Comparison of ENCODE assay signal across 1 cellular context in the genomic region with DNA sequence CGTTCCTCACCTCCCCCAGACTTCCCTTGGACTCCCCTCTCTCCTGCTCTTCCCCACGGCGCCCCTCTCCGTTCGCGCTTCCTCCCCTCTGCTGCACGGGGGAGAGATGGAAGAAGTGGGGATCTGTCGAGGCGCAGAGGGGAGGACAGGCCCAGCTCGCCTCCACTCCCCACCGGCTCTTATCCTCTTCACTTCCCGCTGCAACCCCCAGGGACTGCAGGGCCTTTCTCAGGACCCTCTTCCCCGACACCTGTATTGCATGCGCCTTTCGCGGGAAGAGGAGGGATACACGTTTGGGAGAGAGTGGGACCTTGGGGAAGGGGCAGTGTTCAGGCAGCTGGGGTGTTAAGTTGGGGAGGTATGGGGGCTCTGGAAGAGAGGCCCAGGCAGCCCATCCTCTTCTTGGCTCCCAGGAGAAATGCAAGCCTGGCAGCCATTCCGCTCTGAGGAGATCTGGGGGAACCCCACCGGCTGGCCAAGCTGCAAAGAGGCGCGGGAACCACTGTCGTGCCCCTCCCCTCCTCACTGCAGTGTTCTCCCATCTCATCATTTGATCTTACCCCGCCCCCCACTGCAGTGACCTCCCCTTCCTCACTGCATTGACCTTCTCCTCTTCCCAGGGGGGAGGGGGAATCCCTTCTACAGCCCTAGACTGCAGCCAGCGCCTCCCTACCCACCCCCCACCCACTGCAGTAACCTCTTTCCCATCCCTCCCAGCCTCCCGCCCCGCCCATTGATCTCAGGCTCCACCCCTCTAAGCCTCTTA.
TF ChIP-seq lines count a peak whose summit lies in the region.

No MANE protein-coding gene starts in this region.

TF ChIP-seq in GM23338, 12 proteins besides CTCF, POLR2A, EP300 and RAD21 (continued from another document):
- TF ChIP-seq, protein P1, sequence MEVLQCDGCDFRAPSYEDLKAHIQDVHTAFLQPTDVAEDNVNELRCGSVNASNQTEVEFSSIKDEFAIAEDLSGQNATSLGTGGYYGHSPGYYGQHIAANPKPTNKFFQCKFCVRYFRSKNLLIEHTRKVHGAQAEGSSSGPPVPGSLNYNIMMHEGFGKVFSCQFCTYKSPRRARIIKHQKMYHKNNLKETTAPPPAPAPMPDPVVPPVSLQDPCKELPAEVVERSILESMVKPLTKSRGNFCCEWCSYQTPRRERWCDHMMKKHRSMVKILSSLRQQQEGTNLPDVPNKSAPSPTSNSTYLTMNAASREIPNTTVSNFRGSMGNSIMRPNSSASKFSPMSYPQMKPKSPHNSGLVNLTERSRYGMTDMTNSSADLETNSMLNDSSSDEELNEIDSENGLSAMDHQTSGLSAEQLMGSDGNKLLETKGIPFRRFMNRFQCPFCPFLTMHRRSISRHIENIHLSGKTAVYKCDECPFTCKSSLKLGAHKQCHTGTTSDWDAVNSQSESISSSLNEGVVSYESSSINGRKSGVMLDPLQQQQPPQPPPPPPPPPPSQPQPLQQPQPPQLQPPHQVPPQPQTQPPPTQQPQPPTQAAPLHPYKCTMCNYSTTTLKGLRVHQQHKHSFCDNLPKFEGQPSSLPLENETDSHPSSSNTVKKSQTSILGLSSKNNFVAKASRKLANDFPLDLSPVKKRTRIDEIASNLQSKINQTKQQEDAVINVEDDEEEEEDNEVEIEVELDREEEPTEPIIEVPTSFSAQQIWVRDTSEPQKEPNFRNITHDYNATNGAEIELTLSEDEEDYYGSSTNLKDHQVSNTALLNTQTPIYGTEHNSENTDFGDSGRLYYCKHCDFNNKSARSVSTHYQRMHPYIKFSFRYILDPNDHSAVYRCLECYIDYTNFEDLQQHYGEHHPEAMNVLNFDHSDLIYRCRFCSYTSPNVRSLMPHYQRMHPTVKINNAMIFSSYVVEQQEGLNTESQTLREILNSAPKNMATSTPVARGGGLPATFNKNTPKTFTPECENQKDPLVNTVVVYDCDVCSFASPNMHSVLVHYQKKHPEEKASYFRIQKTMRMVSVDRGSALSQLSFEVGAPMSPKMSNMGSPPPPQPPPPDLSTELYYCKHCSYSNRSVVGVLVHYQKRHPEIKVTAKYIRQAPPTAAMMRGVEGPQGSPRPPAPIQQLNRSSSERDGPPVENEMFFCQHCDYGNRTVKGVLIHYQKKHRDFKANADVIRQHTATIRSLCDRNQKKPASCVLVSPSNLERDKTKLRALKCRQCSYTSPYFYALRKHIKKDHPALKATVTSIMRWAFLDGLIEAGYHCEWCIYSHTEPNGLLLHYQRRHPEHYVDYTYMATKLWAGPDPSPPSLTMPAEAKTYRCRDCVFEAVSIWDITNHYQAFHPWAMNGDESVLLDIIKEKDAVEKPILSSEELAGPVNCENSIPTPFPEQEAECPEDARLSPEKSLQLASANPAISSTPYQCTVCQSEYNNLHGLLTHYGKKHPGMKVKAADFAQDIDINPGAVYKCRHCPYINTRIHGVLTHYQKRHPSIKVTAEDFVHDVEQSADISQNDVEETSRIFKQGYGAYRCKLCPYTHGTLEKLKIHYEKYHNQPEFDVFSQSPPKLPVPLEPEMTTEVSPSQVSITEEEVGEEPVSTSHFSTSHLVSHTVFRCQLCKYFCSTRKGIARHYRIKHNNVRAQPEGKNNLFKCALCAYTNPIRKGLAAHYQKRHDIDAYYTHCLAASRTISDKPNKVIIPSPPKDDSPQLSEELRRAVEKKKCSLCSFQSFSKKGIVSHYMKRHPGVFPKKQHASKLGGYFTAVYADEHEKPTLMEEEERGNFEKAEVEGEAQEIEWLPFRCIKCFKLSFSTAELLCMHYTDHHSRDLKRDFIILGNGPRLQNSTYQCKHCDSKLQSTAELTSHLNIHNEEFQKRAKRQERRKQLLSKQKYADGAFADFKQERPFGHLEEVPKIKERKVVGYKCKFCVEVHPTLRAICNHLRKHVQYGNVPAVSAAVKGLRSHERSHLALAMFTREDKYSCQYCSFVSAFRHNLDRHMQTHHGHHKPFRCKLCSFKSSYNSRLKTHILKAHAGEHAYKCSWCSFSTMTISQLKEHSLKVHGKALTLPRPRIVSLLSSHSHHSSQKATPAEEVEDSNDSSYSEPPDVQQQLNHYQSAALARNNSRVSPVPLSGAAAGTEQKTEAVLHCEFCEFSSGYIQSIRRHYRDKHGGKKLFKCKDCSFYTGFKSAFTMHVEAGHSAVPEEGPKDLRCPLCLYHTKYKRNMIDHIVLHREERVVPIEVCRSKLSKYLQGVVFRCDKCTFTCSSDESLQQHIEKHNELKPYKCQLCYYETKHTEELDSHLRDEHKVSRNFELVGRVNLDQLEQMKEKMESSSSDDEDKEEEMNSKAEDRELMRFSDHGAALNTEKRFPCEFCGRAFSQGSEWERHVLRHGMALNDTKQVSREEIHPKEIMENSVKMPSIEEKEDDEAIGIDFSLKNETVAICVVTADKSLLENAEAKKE (CRISPR knock-in tag; IDR thresholded peaks at IDR 0.05): no peak
- TF ChIP-seq EZH2phosphoT487 (IDR thresholded peaks at IDR 0.05; ENCODE audit: unreplicated experiment): no peak
